19 cellular contexts compared by ENCODE assay signal in the genomic region with DNA sequence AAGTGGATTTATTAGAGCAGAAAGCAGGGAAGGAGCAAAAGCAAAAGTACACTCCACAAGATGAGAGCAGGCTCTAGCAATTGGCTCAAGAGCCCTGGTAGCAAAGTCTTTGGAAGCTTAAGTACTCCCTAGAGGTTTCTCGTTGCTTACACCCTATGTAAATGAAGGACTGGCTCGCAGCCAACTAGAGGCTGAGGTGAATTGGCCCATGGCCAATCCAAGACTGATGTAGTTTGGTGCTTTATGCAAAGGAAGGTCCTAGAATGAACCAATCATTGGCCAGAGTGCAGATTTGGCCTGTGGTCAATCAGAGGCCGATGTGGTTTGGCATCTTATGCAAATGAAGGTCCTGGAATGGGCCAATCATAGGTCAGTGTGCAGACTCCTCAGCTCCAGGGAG.
DNase-seq lines count a peak whose midpoint lies in the region; ATAC-seq and TF ChIP-seq lines count a peak whose summit lies in the region.
"Had no signal": no experiment of that assay in that cellular context is flagged by ENCODE, and none has a peak within 500 bp of the region (broad histone marks: within the 10 kb centered on the region; RNA-seq: fewer than 3 reads in every experiment).

No MANE protein-coding gene starts in this region.

- no peak overlapping the region for H3K4me3 ChIP-seq in cardiac fibroblast (replicated peaks in 1 of 2; ENCODE audit: low read depth in 2 of 2, low read length in 2 of 2)
- H3K4me3 ChIP-seq: GM23338, heart left ventricle, tibial artery had no signal

- peaks cover 4% of the 10 kb centered on the region for H3K9me3 Mint-ChIP-seq in type B pancreatic cell
- H3K9me3 Mint-ChIP-seq: GM23338 had no signal

- no peak overlapping the region for H3K27ac Mint-ChIP-seq in type B pancreatic cell
- H3K27ac Mint-ChIP-seq: GM23338, immature natural killer cell had no signal

- H3K4me3 Mint-ChIP-seq in type B pancreatic cell = no peak overlapping the region
- H3K4me3 Mint-ChIP-seq: GM23338, immature natural killer cell had no signal

- no peaks in the 10 kb centered on the region for H3K4me1 Mint-ChIP-seq in type B pancreatic cell (ENCODE audit: unreplicated experiment)
- H3K4me1 Mint-ChIP-seq: immature natural killer cell had no signal

- no peak for ATAC-seq in HG03439 (IDR thresholded peaks at IDR 0.05; ENCODE audit: unreplicated experiment)
- ATAC-seq: GM23338, heart left ventricle had no signal

- no peaks in the 10 kb centered on the region for H3K27me3 Mint-ChIP-seq in type B pancreatic cell

- TF ChIP-seq CTCF in cardiac fibroblast (IDR thresholded peaks at IDR 0.05; ENCODE audit: low read depth, low read length) (no peak), type B pancreatic cell (conservative IDR thresholded peaks at IDR 0.05) (no peak)

- peak; percentile 13 for DNase-seq in DMS53 (lab: John Stamatoyannopoulos, UW)
- no peak for DNase-seq in DMS53 treated with DMSO at 0.1 percent for 48 hours (lab: John Stamatoyannopoulos, UW; ENCODE audit: unreplicated experiment)
- DNase-seq in NCI-H1092 (lab: John Stamatoyannopoulos, UW) = peak; percentile 20
- DNase-seq in NCI-H2171 treated with DMSO at 0.1 percent for 48 hours (lab: John Stamatoyannopoulos, UW) = peak; percentile 94
- DNase-seq in cardiac fibroblast (ENCODE audit: low read depth in 2 of 2) = peak; percentile 5 to 6
- no peak for DNase-seq in activated CD4-positive, alpha-beta T cell treated with anti-CD3 and anti-CD28 coated beads for 1 hour
- DNase-seq in type B pancreatic cell (ENCODE audit: extremely low spot score, unreplicated experiment) = no peak
- DNase-seq: 8988T; activated CD4-positive, alpha-beta T cell treated with anti-CD3 and anti-CD28 coated beads, Interleukin-2, amount 50 U/mL, for 1 hour; activated CD8-positive, alpha-beta memory T cell treated with anti-CD3 and anti-CD28 coated beads, Interleukin-2, amount 50 U/mL, for 48 hours; activated effector memory CD4-positive, alpha-beta T cell treated with anti-CD3 and anti-CD28 coated beads, Interleukin-2, amount 50 U/mL, for 16 hours; amniotic stem cell; central memory CD4-positive, alpha-beta T cell; effector CD4-positive, alpha-beta T cell; heart left ventricle; immature natural killer cell; tibial artery had no signal

- H3K36me3 Mint-ChIP-seq in type B pancreatic cell = no peaks in the 10 kb centered on the region
- H3K36me3 Mint-ChIP-seq: immature natural killer cell had no signal

Comparison
In these comparisons a context has a peak if more than half of its experiments do, and no peak if none do; other contexts are left out.
1. DNase-seq: peak in DMS53 (single experiment), NCI-H1092 (single experiment), NCI-H2171 treated with DMSO at 0.1 percent for 48 hours (single experiment) and cardiac fibroblast (2 of 2); none in DMS53 treated with DMSO at 0.1 percent for 48 hours (single experiment), activated CD4-positive, alpha-beta T cell treated with anti-CD3 and anti-CD28 coated beads for 1 hour (single experiment) and type B pancreatic cell (single experiment).